In the genomic region with DNA sequence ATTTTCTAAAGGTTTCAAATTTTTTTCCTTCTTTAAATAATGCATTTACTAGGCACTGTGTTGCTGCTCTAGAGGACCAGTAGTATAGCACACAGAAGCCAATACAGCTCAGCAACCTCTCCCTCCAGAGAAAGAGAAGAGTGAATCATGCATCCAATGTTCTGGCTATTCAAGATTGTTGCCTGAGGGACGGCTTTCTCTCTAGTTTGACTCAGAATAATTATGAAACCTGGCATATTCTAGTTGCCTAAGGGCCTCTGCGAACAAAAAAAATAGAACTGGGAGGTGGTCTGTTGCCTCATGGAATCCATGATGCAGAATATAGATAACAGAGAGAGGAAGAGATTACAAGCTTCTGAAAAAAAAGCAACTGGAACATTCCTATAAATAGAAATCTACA, we compare ENCODE assay signal across 17 cellular contexts.
"Had no signal": no experiment of that assay in that cellular context is flagged by ENCODE, and none has a peak within 500 bp of the region (broad histone marks: within the 10 kb centered on the region; RNA-seq: fewer than 3 reads in every experiment).

No MANE protein-coding gene starts in this region.

- H3K27ac ChIP-seq: esophagus muscularis mucosa, tibial artery, VCaP had no signal

- H3K4me3 Mint-ChIP-seq: activated CD4-positive, alpha-beta memory T cell treated with anti-CD3 and anti-CD28 coated beads, Interleukin-2, amount 10 ng/mL, durations not matched to agents 7 days and 5 days; activated CD4-positive, alpha-beta T cell treated with anti-CD3 and anti-CD28 coated beads for 36 hours; activated naive CD8-positive, alpha-beta T cell treated with anti-CD3 and anti-CD28 coated beads, Interleukin-2, amount 50 U/mL, for 24 hours; activated T-helper 1 cell treated with anti-CD3 and anti-CD28 coated beads, Interleukin-12 subunit alpha, Interleukin-12 subunit beta, Interleukin-2, Interleukin-4 antibody, amounts not matched to agents 30 ng/mL and 10 ng/mL and 1 ng/mL, durations not matched to agents 14 hours and 24 hours and 36 hours; endodermal cell; natural killer cell; stimulated activated effector memory CD8-positive, alpha-beta T cell treated with anti-CD3 and anti-CD28 coated beads, Interleukin-12 subunit alpha, Interleukin-12 subunit beta, amount 100 ng/mL, for 72 hours had no signal

- H3K27ac Mint-ChIP-seq: activated CD4-positive, alpha-beta memory T cell treated with anti-CD3 and anti-CD28 coated beads, Interleukin-2, amount 10 ng/mL, durations not matched to agents 7 days and 5 days; activated CD4-positive, alpha-beta T cell treated with anti-CD3 and anti-CD28 coated beads for 36 hours; activated naive CD8-positive, alpha-beta T cell treated with anti-CD3 and anti-CD28 coated beads, Interleukin-2, amount 50 U/mL, for 24 hours; activated T-helper 1 cell treated with anti-CD3 and anti-CD28 coated beads, Interleukin-12 subunit alpha, Interleukin-12 subunit beta, Interleukin-2, Interleukin-4 antibody, amounts not matched to agents 30 ng/mL and 10 ng/mL and 1 ng/mL, durations not matched to agents 14 hours and 24 hours and 36 hours; endodermal cell; natural killer cell; stimulated activated effector memory CD8-positive, alpha-beta T cell treated with anti-CD3 and anti-CD28 coated beads, Interleukin-12 subunit alpha, Interleukin-12 subunit beta, amount 100 ng/mL, for 72 hours had no signal

- DNase-seq: activated CD4-positive, alpha-beta memory T cell treated with anti-CD3 and anti-CD28 coated beads, Interleukin-2, amount 10 ng/mL, durations not matched to agents 7 days and 5 days; activated CD4-positive, alpha-beta T cell treated with anti-CD3 and anti-CD28 coated beads for 36 hours; activated CD8-positive, alpha-beta memory T cell treated with anti-CD3 and anti-CD28 coated beads, Interleukin-2, amount 50 U/mL, for 48 hours; activated naive CD4-positive, alpha-beta T cell treated with Interleukin-2 at 50 U/mL for 16 hours; activated naive CD8-positive, alpha-beta T cell treated with anti-CD3 and anti-CD28 coated beads, Interleukin-2, amount 50 U/mL, for 24 hours; dermis blood vessel endothelial cell; endodermal cell; foreskin fibroblast; natural killer cell; nucleus accumbens; right cardiac atrium; small intestine; tibial artery had no signal

- H3K36me3 Mint-ChIP-seq: stimulated activated effector memory CD8-positive, alpha-beta T cell treated with anti-CD3 and anti-CD28 coated beads, Interleukin-12 subunit alpha, Interleukin-12 subunit beta, amount 100 ng/mL, for 72 hours had no signal

- H3K36me3 ChIP-seq: esophagus muscularis mucosa, tibial artery had no signal

- H3K4me3 ChIP-seq: esophagus muscularis mucosa, tibial artery had no signal

- ATAC-seq: activated CD4-positive, alpha-beta T cell treated with anti-CD3 and anti-CD28 coated beads for 36 hours; activated naive CD8-positive, alpha-beta T cell treated with anti-CD3 and anti-CD28 coated beads, Interleukin-2, amount 50 U/mL, for 24 hours; natural killer cell; right cardiac atrium; stimulated activated effector memory CD8-positive, alpha-beta T cell treated with anti-CD3 and anti-CD28 coated beads, Interleukin-12 subunit alpha, Interleukin-12 subunit beta, amount 100 ng/mL, for 72 hours had no signal

- H3K27me3 Mint-ChIP-seq: activated CD4-positive, alpha-beta memory T cell treated with anti-CD3 and anti-CD28 coated beads, Interleukin-2, amount 10 ng/mL, durations not matched to agents 7 days and 5 days; activated CD4-positive, alpha-beta T cell treated with anti-CD3 and anti-CD28 coated beads for 36 hours; activated naive CD8-positive, alpha-beta T cell treated with anti-CD3 and anti-CD28 coated beads, Interleukin-2, amount 50 U/mL, for 24 hours had no signal

- H3K4me1 Mint-ChIP-seq: activated CD4-positive, alpha-beta memory T cell treated with anti-CD3 and anti-CD28 coated beads, Interleukin-2, amount 10 ng/mL, durations not matched to agents 7 days and 5 days; activated CD4-positive, alpha-beta T cell treated with anti-CD3 and anti-CD28 coated beads for 36 hours; activated naive CD8-positive, alpha-beta T cell treated with anti-CD3 and anti-CD28 coated beads, Interleukin-2, amount 50 U/mL, for 24 hours; endodermal cell; natural killer cell; stimulated activated effector memory CD8-positive, alpha-beta T cell treated with anti-CD3 and anti-CD28 coated beads, Interleukin-12 subunit alpha, Interleukin-12 subunit beta, amount 100 ng/mL, for 72 hours had no signal
